ENCODE assay signal across 8 cellular contexts in the genomic region with DNA sequence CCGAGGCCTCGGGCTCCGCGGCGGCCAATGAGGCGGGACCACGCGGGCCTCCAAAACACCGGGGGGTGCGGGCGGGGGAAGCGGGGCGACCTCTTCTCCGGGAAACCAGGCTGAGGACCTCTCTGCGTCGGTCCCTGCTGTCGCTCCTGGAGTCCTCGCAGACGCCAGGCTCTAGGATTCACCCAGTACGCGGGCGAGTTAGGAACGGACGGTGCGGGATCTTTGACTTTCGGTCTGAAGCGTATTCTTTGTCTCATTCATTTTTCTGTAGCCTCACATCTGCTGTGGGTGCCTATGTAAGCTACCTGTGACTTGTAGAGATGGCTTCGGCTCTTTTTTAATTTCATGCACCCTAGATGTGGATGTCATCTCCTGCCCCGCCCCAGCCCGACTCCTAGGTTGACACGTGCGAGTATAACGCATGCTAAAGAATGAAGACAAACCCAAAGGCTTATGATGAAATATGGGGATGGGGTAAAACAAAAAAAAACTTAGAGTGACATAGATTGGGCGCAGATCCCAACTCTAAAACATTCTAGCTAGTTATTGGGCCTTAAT. TPM values are rescaled to one million over a fixed set of nuclear protein-coding genes. Genes with fewer than 3 reads are reported as not detected.
DNase-seq lines count a peak whose midpoint lies in the region; ATAC-seq and TF ChIP-seq lines count a peak whose summit lies in the region.

No MANE protein-coding gene starts in this region.

- peak; percentile 9 for ATAC-seq in HG03045 (IDR thresholded peaks at IDR 0.05; ENCODE audit: unreplicated experiment)

- no peak overlapping the region for H2BK12ac ChIP-seq in trophoblast cell (ENCODE audit: low read length)

- no peaks in the 10 kb centered on the region for H3K79me2 ChIP-seq in trophoblast cell (ENCODE audit: control insufficient read depth, insufficient read depth, low read length, poor library complexity)

- H4K12ac ChIP-seq in trophoblast cell (ENCODE audit: low read depth, low read length) = no peak overlapping the region

- H3K36me3 ChIP-seq in trophoblast cell (ENCODE audit: control insufficient read depth in 1 of 2, insufficient read depth in 2 of 2, low read length in 2 of 2) = no peaks in the 10 kb centered on the region

- no peaks in the 10 kb centered on the region for H3K27me3 ChIP-seq in trophoblast cell (ENCODE audit: insufficient read depth, low read length)

- peak; percentile 60 for DNase-seq in SKM-1 (lab: John Stamatoyannopoulos, UW; ENCODE audit: unreplicated experiment)
- no peak for DNase-seq in SKM-1 treated with dmso at 0.1 percent for 144 hours (lab: John Stamatoyannopoulos, UW; ENCODE audit: unreplicated experiment)
- DNase-seq in T-helper 22 cell (ENCODE audit: low read depth) = peak; percentile 32
- DNase-seq in endothelial cell (ENCODE audit: low spot score) = no peak
- DNase-seq in trophoblast cell = peak in 1 of 2 donors; percentile 13
- no peak for DNase-seq in middle frontal gyrus (ENCODE audit: extremely low spot score, low spot score)
- no peak for DNase-seq in HT-29 (ENCODE audit: low spot score)

- no peak overlapping the region for H3K27ac Mint-ChIP-seq in endothelial cell (ENCODE audit: unreplicated experiment)

- H3K23ac ChIP-seq in trophoblast cell (ENCODE audit: low read length) = no peak overlapping the region

- peak overlapping the region; percentile 84 for H3K4me2 ChIP-seq in trophoblast cell (ENCODE audit: low read length)

- no peaks in the 10 kb centered on the region for H3K36me3 Mint-ChIP-seq in endothelial cell (ENCODE audit: low read depth, unreplicated experiment)

- peak overlapping the region; percentile 58 for H4K8ac ChIP-seq in trophoblast cell (ENCODE audit: low read depth, low read length)

- WGBS in trophoblast cell (ENCODE audit: extremely low coverage, insufficient coverage, insufficient read length) = no CpG with 5 or more reads among the region's 34 CpGs

- peak overlapping the region; percentile 86 for H2AFZ ChIP-seq in trophoblast cell (ENCODE audit: insufficient read depth, low read length, poor library complexity)

- H3K18ac ChIP-seq in trophoblast cell (ENCODE audit: low read length) = no peak overlapping the region

- no peak overlapping the region for H3K4ac ChIP-seq in trophoblast cell (ENCODE audit: low read depth, low read length)

- H3K4me3 Mint-ChIP-seq in endothelial cell (ENCODE audit: unreplicated experiment) = peak overlapping the region; percentile 65

- peaks cover 2% of the 10 kb centered on the region for H3K79me1 ChIP-seq in trophoblast cell (ENCODE audit: low read length)

- H3K9me3 Mint-ChIP-seq in endothelial cell (ENCODE audit: unreplicated experiment) = no peaks in the 10 kb centered on the region

- H4K91ac ChIP-seq in trophoblast cell (ENCODE audit: low read depth, low read length) = no peak overlapping the region

- H3K4me1 Mint-ChIP-seq in endothelial cell (ENCODE audit: unreplicated experiment) = peaks cover 12% of the 10 kb centered on the region

- H3K27me3 Mint-ChIP-seq in endothelial cell (ENCODE audit: unreplicated experiment) = peaks cover 11% of the 10 kb centered on the region

- H3K27ac ChIP-seq in trophoblast cell (ENCODE audit: low read depth, low read length) = no peak overlapping the region

- H3K4me1 ChIP-seq in trophoblast cell (ENCODE audit: control insufficient read depth in 1 of 2, insufficient read depth in 2 of 2, low read length in 2 of 2) = peaks cover 0 to 4% of the 10 kb centered on the region in 2 experiments

- no peaks in the 10 kb centered on the region for H3K9me3 ChIP-seq in trophoblast cell (ENCODE audit: insufficient read depth, low read depth, low read length)

- no peak overlapping the region for H3K14ac ChIP-seq in trophoblast cell (ENCODE audit: low read length)

- peak overlapping the region; percentile 64 for H2BK120ac ChIP-seq in trophoblast cell (ENCODE audit: insufficient read depth, low read length, poor library complexity)

- H2AK5ac ChIP-seq in trophoblast cell (ENCODE audit: low read length) = no peak overlapping the region

- H3K4me3 ChIP-seq in trophoblast cell (ENCODE audit: low read depth, low read length) = peak overlapping the region; percentile 77

- peak overlapping the region; percentile 84 for H3K9ac ChIP-seq in trophoblast cell (ENCODE audit: low read length)

- H2BK5ac ChIP-seq in trophoblast cell (ENCODE audit: low read depth, low read length, poor library complexity) = no peak overlapping the region

- TF ChIP-seq CTCF in endothelial cell (IDR thresholded peaks at IDR 0.05; ENCODE audit: unreplicated experiment) = no peak

RNA-seq across cellular contexts. Expression of gene ERO1B, which starts 0.5 kb away (rescaled TPM):
- total RNA-seq in endothelial cell (ENCODE audit: unreplicated experiment) = 6.8 TPM
- polyA plus RNA-seq in trophoblast cell (2013) = 2.2 and 3.0 TPM in 2 replicates
- not detected in 2 replicates for total RNA-seq in HT-29 (2014; rRNA removed; shearing (Covaris generic))

Comparison
In these comparisons a context has a peak if more than half of its experiments do, and no peak if none do; other contexts are left out.
1. DNase-seq: peak in SKM-1 (single experiment) and T-helper 22 cell (single experiment); none in SKM-1 treated with dmso at 0.1 percent for 144 hours (single experiment), endothelial cell (single experiment), middle frontal gyrus (single experiment) and HT-29 (single experiment).